Comparison of ENCODE assay signal across 10 cellular contexts in genomic region chr15:90451215-90451850, GRCh38.
DNase-seq lines count a peak whose midpoint lies in the region; ATAC-seq, FAIRE-seq and TF ChIP-seq lines count a peak whose summit lies in the region.
"Had no signal": no experiment of that assay in that cellular context is flagged by ENCODE, and none has a peak within 500 bp of the region (broad histone marks: within the 10 kb centered on the region; RNA-seq: fewer than 3 reads in every experiment).

No MANE protein-coding gene starts in this region.

- peaks cover 17% of the 10 kb centered on the region for H3K4me1 Mint-ChIP-seq in astrocyte (ENCODE audit: low read depth, unreplicated experiment)

- H3K4me2 ChIP-seq in astrocyte (ENCODE audit: low read length), result peak overlapping the region; percentile 48

- no peak overlapping the region for H3K9ac ChIP-seq in astrocyte (ENCODE audit: low read length)

- peak; percentile 43 for DNase-seq in Caki2 (ENCODE audit: low read depth)
- DNase-seq in LHCN-M2 (ENCODE audit: low read depth), result peak; percentile 92
- DNase-seq in astrocyte (ENCODE audit: low read depth), result peak; percentile 78
- DNase-seq in left kidney (ENCODE audit: low read depth, low spot score), result peak; percentile 59
- no peak for DNase-seq in NCI-H1694 treated with DMSO at 0.1 percent for 48 hours (lab: John Stamatoyannopoulos, UW)
- no peak for DNase-seq in NCI-H774 (lab: John Stamatoyannopoulos, UW)
- no peak for DNase-seq in NCI-H1048 (lab: John Stamatoyannopoulos, UW)
- DNase-seq: T-cell had no signal

- in situ Hi-C loops in Caki2 (cut with HindIII; ENCODE audit: low pct_unique_long_range_greater_than_20kb, low sequenced_read_pairs), result no loop called here

- no peaks in the 10 kb centered on the region for H3K27me3 Mint-ChIP-seq in astrocyte (ENCODE audit: low read depth, unreplicated experiment)
- H3K27me3 Mint-ChIP-seq: stimulated activated naive CD8-positive, alpha-beta T cell treated with anti-CD3 and anti-CD28 coated beads, Interleukin-15, Interleukin-2, amounts not matched to agents 100 ng/mL and 50 ng/mL, for 24 hours; T-cell had no signal

- no peaks in the 10 kb centered on the region for H3K27me3 ChIP-seq in astrocyte (ENCODE audit: insufficient read depth, low read length)

- FAIRE-seq in astrocyte (lab: Jason Lieb, UNC), result no peak

- H3K79me2 ChIP-seq in astrocyte (ENCODE audit: insufficient read depth, low read length), result peaks cover 26% of the 10 kb centered on the region

- H3K27ac Mint-ChIP-seq in astrocyte (ENCODE audit: unreplicated experiment), result peak overlapping the region; percentile 31

- H3K36me3 ChIP-seq in astrocyte (ENCODE audit: insufficient read depth, low read length), result peaks cover 67% of the 10 kb centered on the region

- peaks cover 39% of the 10 kb centered on the region for H3K36me3 Mint-ChIP-seq in astrocyte (ENCODE audit: low read depth, unreplicated experiment)

- no peak for TF ChIP-seq CTCF in astrocyte (IDR thresholded peaks at IDR 0.05; ENCODE audit: insufficient read depth, low read depth, low read length)

- H3K9me3 ChIP-seq in astrocyte (ENCODE audit: insufficient read depth, low read depth, low read length), result no peaks in the 10 kb centered on the region

- H3K4me3 ChIP-seq in astrocyte (ENCODE audit: insufficient read depth, low read depth, low read length), result peak overlapping the region; percentile 31

- no peaks in the 10 kb centered on the region for H3K9me3 Mint-ChIP-seq in astrocyte (ENCODE audit: unreplicated experiment)
- H3K9me3 Mint-ChIP-seq: stimulated activated naive CD8-positive, alpha-beta T cell treated with anti-CD3 and anti-CD28 coated beads, Interleukin-15, Interleukin-2, amounts not matched to agents 100 ng/mL and 50 ng/mL, for 24 hours; T-cell had no signal

- no peak for ATAC-seq in HG03097 (IDR thresholded peaks at IDR 0.05; ENCODE audit: low FRiP score, unreplicated experiment)
- ATAC-seq: T-cell had no signal

- H2AFZ ChIP-seq in astrocyte (ENCODE audit: low read depth, low read length), result no peak overlapping the region

- peaks cover 28% of the 10 kb centered on the region for H4K20me1 ChIP-seq in astrocyte (ENCODE audit: insufficient read depth, low read length)

- H3K4me1 ChIP-seq in astrocyte (ENCODE audit: insufficient read depth, low read length), result peaks cover 13% of the 10 kb centered on the region

- peak overlapping the region; percentile 58 for H3K27ac ChIP-seq in astrocyte (ENCODE audit: low read depth, low read length)

- H3K4me3 Mint-ChIP-seq in astrocyte (ENCODE audit: unreplicated experiment), result peak overlapping the region; percentile 50
- H3K4me3 Mint-ChIP-seq: stimulated activated naive CD8-positive, alpha-beta T cell treated with anti-CD3 and anti-CD28 coated beads, Interleukin-15, Interleukin-2, amounts not matched to agents 100 ng/mL and 50 ng/mL, for 24 hours; T-cell had no signal

Comparison
In these comparisons a context has a peak if more than half of its experiments do, and no peak if none do; other contexts are left out.
1. DNase-seq: peak in Caki2 (single experiment), LHCN-M2 (single experiment), astrocyte (single experiment) and left kidney (single experiment); none in NCI-H1694 treated with DMSO at 0.1 percent for 48 hours (single experiment), NCI-H774 (single experiment) and NCI-H1048 (single experiment).